Comparison of ENCODE assay signal across 9 cellular contexts in the genomic region with DNA sequence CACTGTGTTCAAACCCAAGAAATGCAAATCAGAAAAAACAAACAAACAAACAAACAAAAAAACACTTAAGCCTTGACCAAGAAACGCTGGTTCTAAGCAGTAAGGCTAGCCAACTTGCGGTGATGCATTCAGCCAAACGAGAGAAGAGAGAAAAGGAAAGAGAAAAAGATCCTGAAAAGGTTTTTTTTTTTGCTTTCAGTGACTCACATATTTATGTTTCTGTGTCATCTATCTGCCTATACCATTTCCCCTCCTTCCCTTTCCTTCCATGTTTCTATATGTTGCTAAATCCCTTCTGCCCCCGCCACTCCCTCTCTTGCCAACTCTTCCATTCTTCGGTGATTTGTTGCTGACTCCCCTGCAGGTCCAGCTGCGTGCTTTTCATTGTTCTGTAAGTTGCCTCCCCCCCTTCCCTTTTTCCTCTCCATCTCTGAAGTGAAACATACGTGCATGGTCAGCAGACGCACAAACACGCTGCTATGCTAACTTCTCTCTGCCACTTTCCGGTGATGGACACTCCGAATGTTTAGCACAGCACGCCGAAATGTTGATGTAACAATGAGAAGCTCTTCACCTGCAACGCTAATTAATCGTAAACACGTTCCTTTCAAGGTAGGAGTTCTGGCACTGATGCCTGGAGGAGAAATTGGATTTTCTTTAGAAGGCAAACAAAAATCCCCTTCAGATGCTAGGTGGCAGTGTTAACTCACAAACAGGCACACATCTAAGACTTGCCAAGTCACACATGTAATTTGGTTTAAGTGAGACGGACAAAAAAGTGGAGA.
DNase-seq lines count a peak whose midpoint lies in the region; ATAC-seq and TF ChIP-seq lines count a peak whose summit lies in the region.
"Had no signal": no experiment of that assay in that cellular context is flagged by ENCODE, and none has a peak within 500 bp of the region (broad histone marks: within the 10 kb centered on the region; RNA-seq: fewer than 3 reads in every experiment).

No MANE protein-coding gene starts in this region.

- no peak overlapping the region for H3K9ac ChIP-seq in skeletal muscle satellite cell (ENCODE audit: low read depth, low read length)

- peak; percentile 3 for DNase-seq in AG09319 (ENCODE audit: extremely low read depth, low read depth)
- peak; percentile 65 for DNase-seq in NCI-H1092 treated with DMSO at 0.1 percent for 48 hours (lab: John Stamatoyannopoulos, UW)
- DNase-seq in iPS DF 4.7 (ENCODE audit: extremely low read depth, low spot score): peak; percentile 41
- DNase-seq in activated CD4-positive, alpha-beta T cell treated with anti-CD3 and anti-CD28 coated beads, Interleukin-2, amount 50 U/mL, for 48 hours: no peak

- peak overlapping the region; percentile 77 for H3K4me2 ChIP-seq in skeletal muscle satellite cell (ENCODE audit: low read length)

- no peak overlapping the region for H3K27ac ChIP-seq in VCaP

- peak; percentile 66 for ATAC-seq in GM19372 (IDR thresholded peaks at IDR 0.05; ENCODE audit: low read depth, unreplicated experiment)
- ATAC-seq in GM21825 (IDR thresholded peaks at IDR 0.05; ENCODE audit: unreplicated experiment): no peak
- ATAC-seq: mucosa of descending colon had no signal

- peak; percentile 47 for TF ChIP-seq CTCF in AG09319 (IDR thresholded peaks at IDR 0.05; ENCODE audit: low read depth, low read length)
- peak; percentile 83 for TF ChIP-seq CTCF in VCaP (conservative IDR thresholded peaks at IDR 0.05)

- no peaks in the 10 kb centered on the region for H3K9me3 ChIP-seq in skeletal muscle satellite cell (replicated peaks; ENCODE audit: low read length)
- H3K9me3 ChIP-seq: mucosa of descending colon had no signal

- no peaks in the 10 kb centered on the region for H3K36me3 ChIP-seq in skeletal muscle satellite cell (ENCODE audit: insufficient read depth, low read length)

- H3K27me3 ChIP-seq in skeletal muscle satellite cell (ENCODE audit: control insufficient read depth, insufficient read depth, low read length): peaks cover 2% of the 10 kb centered on the region

- H3K4me3 ChIP-seq in skeletal muscle satellite cell (ENCODE audit: low read length): peak overlapping the region; percentile 71
- H3K4me3 ChIP-seq: mucosa of descending colon had no signal

- peaks cover 4% of the 10 kb centered on the region for H3K4me1 ChIP-seq in skeletal muscle satellite cell (ENCODE audit: control insufficient read depth, insufficient read depth, low read length)

Comparison
In these comparisons a context has a peak if more than half of its experiments do, and no peak if none do; other contexts are left out.
1. DNase-seq: peak in AG09319 (single experiment), NCI-H1092 treated with DMSO at 0.1 percent for 48 hours (single experiment) and iPS DF 4.7 (single experiment); none in activated CD4-positive, alpha-beta T cell treated with anti-CD3 and anti-CD28 coated beads, Interleukin-2, amount 50 U/mL, for 48 hours (0 of 2).